Comparison of ENCODE assay signal across 1 cellular context in genomic region chr7:158463317-158463716, GRCh38.
TF ChIP-seq lines count a peak whose summit lies in the region.

No MANE protein-coding gene starts in this region.

TF ChIP-seq in K562, 482 proteins besides CTCF, POLR2A, EP300 and RAD21 (continued from another document):
- TF ChIP-seq ELK3 (CRISPR knock-in tag; IDR thresholded peaks at IDR 0.05) (no peak), CREB1 (IDR thresholded peaks at IDR 0.05) (no peak), CREB1 (CRISPR knock-in tag; IDR thresholded peaks at IDR 0.05) (no peak), ZNF311 (CRISPR knock-in tag; IDR thresholded peaks at IDR 0.05) (no peak), ZBTB40 (IDR thresholded peaks at IDR 0.05) (no peak), ZBTB40 (CRISPR knock-in tag; IDR thresholded peaks at IDR 0.05) (no peak), MYBL2 (IDR thresholded peaks at IDR 0.05; ENCODE audit: low read depth) (peak; percentile 17; the same call in 1 of the 2 replicates), MYBL2 (CRISPR knock-in tag; IDR thresholded peaks at IDR 0.05; ENCODE audit: borderline replicate concordance) (no peak), MLLT1 (IDR thresholded peaks at IDR 0.05) (0 out of 4 replicates have a peak, but pooled peaks of 1 of the 2 experiments have one; percentile 41), HLTF (IDR thresholded peaks at IDR 0.05) (peak; percentile 34; the same call in 1 of the 2 replicates), TSC22D4 (tag; IDR thresholded peaks at IDR 0.05) (0 out of 2 replicates have a peak, but pooled peaks have one; percentile 83), LCOR (CRISPR knock-in tag; IDR thresholded peaks at IDR 0.05) (no peak), ZBTB2 (IDR thresholded peaks at IDR 0.05) (peak; percentile 39; the same call in 1 of the 2 replicates), BCLAF1 (IDR thresholded peaks at IDR 0.05; ENCODE audit: borderline replicate concordance in 1 of 2, control insufficient read depth in 1 of 2, low read depth in 2 of 2, low read length in 1 of 2) (0 out of 4 replicates have a peak, but pooled peaks of 1 of the 2 experiments have one; percentile 5), ZFP1 (CRISPR knock-in tag; IDR thresholded peaks at IDR 0.05) (no peak), MCM7 (IDR thresholded peaks at IDR 0.05) (no peak), ATF1 (CRISPR knock-in tag; IDR thresholded peaks at IDR 0.05) (no peak), ATF1 (tag; IDR thresholded peaks at IDR 0.05) (peak; percentile 68; the same call in 1 of the 2 replicates), BRF1 (IDR thresholded peaks at IDR 0.05; ENCODE audit: borderline replicate concordance, extremely low read depth, insufficient read length) (no peak), E2F6 (IDR thresholded peaks at IDR 0.05; ENCODE audit: borderline replicate concordance in 1 of 2, extremely low read depth in 1 of 2, insufficient read depth in 1 of 2, insufficient read length in 1 of 2, low read depth in 1 of 2, low read length in 1 of 2, poor library complexity in 1 of 2, severe bottlenecking in 1 of 2) (no peak), KHSRP (IDR thresholded peaks at IDR 0.05) (no peak), TFAP4 (CRISPR knock-in tag; IDR thresholded peaks at IDR 0.05; ENCODE audit: borderline replicate concordance) (no peak), PTTG1 (tag; IDR thresholded peaks at IDR 0.05; ENCODE audit: low read depth) (no peak), CC2D1A (IDR thresholded peaks at IDR 0.05) (no peak), ATF3 (IDR thresholded peaks at IDR 0.05) (peak; percentile 25; the same call in 1 of the 2 replicates), ATF3 (CRISPR knock-in tag; conservative IDR thresholded peaks at IDR 0.05) (no peak), RBM17 (IDR thresholded peaks at IDR 0.05; ENCODE audit: borderline replicate concordance, low read depth, low read length) (no peak), BRD4 (IDR thresholded peaks at IDR 0.05) (no peak)
TF ChIP-seq in K562: peak in this region for 11.
